Comparison of ENCODE assay signal across 13 cellular contexts in genomic region chr16:85536411-85537330, GRCh38.
DNase-seq lines count a peak whose midpoint lies in the region; ATAC-seq and TF ChIP-seq lines count a peak whose summit lies in the region.
"Had no signal": no experiment of that assay in that cellular context is flagged by ENCODE, and none has a peak within 500 bp of the region (broad histone marks: within the 10 kb centered on the region; RNA-seq: fewer than 3 reads in every experiment).

No MANE protein-coding gene starts in this region.

- in situ Hi-C loops in G401 (cut with HindIII; ENCODE audit: low sequenced_read_pairs) = loop anchor here (5.0 kb wide), 1 partner anchor 39 kb away; no protein-coding TSS in a partner anchor

- H3K9ac ChIP-seq in BLaER1 (peak overlapping the region; percentile 57), parathyroid adenoma (no peak overlapping the region)

- peaks cover 5% of the 10 kb centered on the region; the same call in 1 of the 2 replicates for H3K27me3 Mint-ChIP-seq in WTC11 (ENCODE audit: low read depth)
- no peaks in the 10 kb centered on the region for H3K27me3 Mint-ChIP-seq in activated CD4-positive, alpha-beta T cell treated with anti-CD3 and anti-CD28 coated beads, Interleukin-2, amount 10 ng/mL, durations not matched to agents 7 days and 5 days
- H3K27me3 Mint-ChIP-seq: activated CD8-positive, alpha-beta T cell treated with anti-CD3 and anti-CD28 coated beads for 36 hours had no signal

- CTCF ChIA-PET in WTC11 (lab: Charles Lee) = interaction anchor here (0.5 to 2.4 kb wide), 5 partner anchors 8 to 1380 kb away, joined by 3 to 10 read pairs (median 7); no protein-coding TSS in a partner anchor
- CTCF ChIA-PET in activated CD4-positive, alpha-beta T cell treated with anti-CD3 and anti-CD28 coated beads, Interleukin-2, amount 10 ng/mL, durations not matched to agents 7 days and 5 days (lab: Charles Lee) = interaction anchor here (0.6 to 1.9 kb wide), 3 partner anchors 8 to 199 kb away, joined by 3 to 6 read pairs (median 4); no protein-coding TSS in a partner anchor

- DNase-seq in WTC11 (ENCODE audit: low spot score) = no peak
- peak in 1 of 2 donors; percentile 76 for DNase-seq in left lung
- DNase-seq in G401 (ENCODE audit: low spot score) = no peak
- DNase-seq in ecto neural progenitor cell (ENCODE audit: low spot score) = no peak
- no peak for DNase-seq in activated CD4-positive, alpha-beta T cell treated with anti-CD3 and anti-CD28 coated beads, Interleukin-2, amount 10 ng/mL, durations not matched to agents 7 days and 5 days
- DNase-seq: activated CD8-positive, alpha-beta T cell treated with anti-CD3 and anti-CD28 coated beads for 36 hours; COR-L47; NCI-H2029 treated with DMSO at 0.1 percent for 48 hours; NCI-H526 treated with DMSO at 0.1 percent for 48 hours; Peyer's patch had no signal

- H3K9me3 ChIP-seq in BLaER1 = peaks cover 18% of the 10 kb centered on the region
- H3K9me3 ChIP-seq in left lung = peaks cover 0 to 12% of the 10 kb centered on the region in 2 donors
- no peaks in the 10 kb centered on the region for H3K9me3 ChIP-seq in parathyroid adenoma (ENCODE audit: control insufficient read depth, low read length)
- H3K9me3 ChIP-seq: Peyer's patch had no signal

- ATAC-seq in WTC11 (no peak), left lung (peak; percentile 10), HG02973 (IDR thresholded peaks at IDR 0.05; ENCODE audit: unreplicated experiment) (no peak)
- ATAC-seq: activated CD8-positive, alpha-beta T cell treated with anti-CD3 and anti-CD28 coated beads for 36 hours had no signal

- H3K27me3 ChIP-seq in BLaER1 = no peaks in the 10 kb centered on the region
- H3K27me3 ChIP-seq in left lung = no peaks in the 10 kb centered on the region
- no peaks in the 10 kb centered on the region for H3K27me3 ChIP-seq in parathyroid adenoma (ENCODE audit: control insufficient read depth, insufficient read depth, low read length)
- H3K27me3 ChIP-seq: Peyer's patch had no signal

- H3K79me2 ChIP-seq in parathyroid adenoma = peaks cover 47% of the 10 kb centered on the region

- H3K36me3 Mint-ChIP-seq in WTC11 = peaks cover 11% of the 10 kb centered on the region
- no peaks in the 10 kb centered on the region for H3K36me3 Mint-ChIP-seq in activated CD4-positive, alpha-beta T cell treated with anti-CD3 and anti-CD28 coated beads, Interleukin-2, amount 10 ng/mL, durations not matched to agents 7 days and 5 days (ENCODE audit: low read depth)

- H3K4me1 ChIP-seq in BLaER1 (peaks cover 70% of the 10 kb centered on the region), left lung (peaks cover 12 to 34% of the 10 kb centered on the region in 2 donors), parathyroid adenoma (peaks cover 35% of the 10 kb centered on the region)

- peak overlapping the region; percentile 79 for H3K4me2 ChIP-seq in BLaER1
- peak overlapping the region; percentile 10 for H3K4me2 ChIP-seq in parathyroid adenoma (ENCODE audit: low read length)

- H3K36me3 ChIP-seq in BLaER1 (peaks cover 18% of the 10 kb centered on the region), left lung (no peaks in the 10 kb centered on the region), parathyroid adenoma (ENCODE audit: control insufficient read depth, insufficient read depth, low read length) (no peaks in the 10 kb centered on the region)
- H3K36me3 ChIP-seq: Peyer's patch had no signal

- TF ChIP-seq CTCF in WTC11 (IDR thresholded peaks at IDR 0.05) (no peak), left lung (IDR thresholded peaks at IDR 0.05) (no peak), parathyroid adenoma (IDR thresholded peaks at IDR 0.05) (no peak)

- POLR2A ChIA-PET in WTC11 (lab: Charles Lee) = interaction anchor here (1.2 kb wide), 1 partner anchor 14 kb away, joined by 5 read pairs; no protein-coding TSS in a partner anchor
- POLR2A ChIA-PET in activated CD4-positive, alpha-beta T cell treated with anti-CD3 and anti-CD28 coated beads, Interleukin-2, amount 10 ng/mL, durations not matched to agents 7 days and 5 days (lab: Charles Lee) = no interaction called here

- H3K27ac ChIP-seq in BLaER1 = peak overlapping the region; percentile 62
- peak overlapping the region in 1 of 2 donors; percentile 61 for H3K27ac ChIP-seq in left lung
- H3K27ac ChIP-seq in parathyroid adenoma = peak overlapping the region; percentile 81

- H3K4me3 ChIP-seq in BLaER1 (no peak overlapping the region), left lung (no peak overlapping the region), parathyroid adenoma (ENCODE audit: low read depth, low read length) (no peak overlapping the region)
- H3K4me3 ChIP-seq: Peyer's patch had no signal

- peaks cover 14% of the 10 kb centered on the region for H3K4me1 Mint-ChIP-seq in WTC11
- H3K4me1 Mint-ChIP-seq in activated CD4-positive, alpha-beta T cell treated with anti-CD3 and anti-CD28 coated beads, Interleukin-2, amount 10 ng/mL, durations not matched to agents 7 days and 5 days = peaks cover 2% of the 10 kb centered on the region

- intact Hi-C loops in left lung (cut with DNase I) = no loop called here

- no peaks in the 10 kb centered on the region for H4K20me1 ChIP-seq in BLaER1

- peak overlapping the region; percentile 16 for H2AFZ ChIP-seq in parathyroid adenoma

- no peak overlapping the region for H3K4me3 Mint-ChIP-seq in WTC11
- H3K4me3 Mint-ChIP-seq in activated CD4-positive, alpha-beta T cell treated with anti-CD3 and anti-CD28 coated beads, Interleukin-2, amount 10 ng/mL, durations not matched to agents 7 days and 5 days = no peak overlapping the region
- H3K4me3 Mint-ChIP-seq: activated CD8-positive, alpha-beta T cell treated with anti-CD3 and anti-CD28 coated beads for 36 hours had no signal

- H3K27ac Mint-ChIP-seq in WTC11 = no peak overlapping the region
- H3K27ac Mint-ChIP-seq in activated CD4-positive, alpha-beta T cell treated with anti-CD3 and anti-CD28 coated beads, Interleukin-2, amount 10 ng/mL, durations not matched to agents 7 days and 5 days = no peak overlapping the region
- H3K27ac Mint-ChIP-seq: activated CD8-positive, alpha-beta T cell treated with anti-CD3 and anti-CD28 coated beads for 36 hours had no signal

- peaks cover 10% of the 10 kb centered on the region for H3K9me3 Mint-ChIP-seq in WTC11
- H3K9me3 Mint-ChIP-seq in activated CD4-positive, alpha-beta T cell treated with anti-CD3 and anti-CD28 coated beads, Interleukin-2, amount 10 ng/mL, durations not matched to agents 7 days and 5 days = no peaks in the 10 kb centered on the region

TF ChIP-seq in WTC11, 78 proteins besides CTCF, POLR2A, EP300 and RAD21:
- no peak for TF ChIP-seq SMAD3 (CRISPR knock-in tag; IDR thresholded peaks at IDR 0.05; ENCODE audit: borderline replicate concordance)
- peak; percentile 59; the same call in 1 of the 2 replicates for TF ChIP-seq GABPB1 (CRISPR knock-in tag; IDR thresholded peaks at IDR 0.05)
- TF ChIP-seq PRDM15 (CRISPR knock-in tag; IDR thresholded peaks at IDR 0.05) = peak; percentile 57; the same call in 1 of the 2 replicates
- no peak for TF ChIP-seq KAT7 (CRISPR knock-in tag; IDR thresholded peaks at IDR 0.05; ENCODE audit: borderline replicate concordance)
- no peak for TF ChIP-seq TP53 (CRISPR knock-in tag; IDR thresholded peaks at IDR 0.05)
TF ChIP-seq in WTC11: peak in this region for 2.
